12 cellular contexts compared by ENCODE assay signal in genomic region chr22:40519284-40519947, GRCh38.
DNase-seq lines count a peak whose midpoint lies in the region; ATAC-seq lines count a peak whose summit lies in the region.
"Had no signal": no experiment of that assay in that cellular context is flagged by ENCODE, and none has a peak within 500 bp of the region (broad histone marks: within the 10 kb centered on the region; RNA-seq: fewer than 3 reads in every experiment).

No MANE protein-coding gene starts in this region.

- peaks cover 21% of the 10 kb centered on the region for H3K36me3 Mint-ChIP-seq in activated CD4-positive, alpha-beta T cell treated with anti-CD3 and anti-CD28 coated beads for 36 hours (ENCODE audit: low read depth)
- H3K36me3 Mint-ChIP-seq in stimulated activated effector memory CD8-positive, alpha-beta T cell treated with anti-CD3 and anti-CD28 coated beads, Interleukin-12 subunit alpha, Interleukin-12 subunit beta, amount 100 ng/mL, for 72 hours = peaks cover 33% of the 10 kb centered on the region

- peak overlapping the region; percentile 97 for H3K27ac Mint-ChIP-seq in activated CD4-positive, alpha-beta T cell treated with anti-CD3 and anti-CD28 coated beads for 36 hours
- peak overlapping the region; percentile 43 for H3K27ac Mint-ChIP-seq in stimulated activated effector memory CD8-positive, alpha-beta T cell treated with anti-CD3 and anti-CD28 coated beads, Interleukin-12 subunit alpha, Interleukin-12 subunit beta, amount 100 ng/mL, for 72 hours

- peaks cover 2% of the 10 kb centered on the region for H3K9me3 Mint-ChIP-seq in activated CD4-positive, alpha-beta T cell treated with anti-CD3 and anti-CD28 coated beads for 36 hours (ENCODE audit: low read depth)
- no peaks in the 10 kb centered on the region for H3K9me3 Mint-ChIP-seq in stimulated activated effector memory CD8-positive, alpha-beta T cell treated with anti-CD3 and anti-CD28 coated beads, Interleukin-12 subunit alpha, Interleukin-12 subunit beta, amount 100 ng/mL, for 72 hours

- peak overlapping the region; percentile 62 for H3K4me3 Mint-ChIP-seq in activated CD4-positive, alpha-beta T cell treated with anti-CD3 and anti-CD28 coated beads for 36 hours
- peak overlapping the region; percentile 52 for H3K4me3 Mint-ChIP-seq in stimulated activated effector memory CD8-positive, alpha-beta T cell treated with anti-CD3 and anti-CD28 coated beads, Interleukin-12 subunit alpha, Interleukin-12 subunit beta, amount 100 ng/mL, for 72 hours

- CTCF ChIA-PET in activated CD4-positive, alpha-beta T cell treated with anti-CD3 and anti-CD28 coated beads for 36 hours (lab: Charles Lee) = interaction anchor here (1.1 to 1.2 kb wide), 3 partner anchors 82 to 132 kb away, joined by 3 to 6 read pairs (median 4); no protein-coding TSS in a partner anchor

- intact Hi-C loops in activated CD4-positive, alpha-beta T cell treated with anti-CD3 and anti-CD28 coated beads for 36 hours (cut with DNase I, micrococcal nuclease) = no loop called here

- POLR2A ChIA-PET in activated CD4-positive, alpha-beta T cell treated with anti-CD3 and anti-CD28 coated beads for 36 hours (lab: Charles Lee) = no interaction called here

- DNase-seq in activated CD4-positive, alpha-beta T cell treated with anti-CD3 and anti-CD28 coated beads for 36 hours = peak; percentile 19
- DNase-seq in activated CD4-positive, alpha-beta T cell treated with anti-CD3 and anti-CD28 coated beads for 48 hours = no peak
- DNase-seq in HuH-7 (ENCODE audit: low spot score) (peak; percentile 27), putamen (ENCODE audit: low spot score) (no peak), NCI-H82 treated with DMSO at 0.1 percent for 48 hours (lab: John Stamatoyannopoulos, UW; ENCODE audit: unreplicated experiment) (no peak)
- DNase-seq in central memory CD4-positive, alpha-beta T cell = peak; percentile 56
- no peak for DNase-seq in stimulated activated effector memory CD8-positive, alpha-beta T cell treated with anti-CD3 and anti-CD28 coated beads, Interleukin-12 subunit alpha, Interleukin-12 subunit beta, amount 100 ng/mL, for 72 hours (ENCODE audit: low spot score in 2 of 2)
- DNase-seq: amygdala; GF-D8; stimulated activated CD4-positive, alpha-beta T cell treated with anti-CD3 and anti-CD28 coated beads, Interleukin-15, amount 100 ng/mL, for 24 hours; testis had no signal

- peak; percentile 93 for ATAC-seq in activated CD4-positive, alpha-beta T cell treated with anti-CD3 and anti-CD28 coated beads for 36 hours
- ATAC-seq in stimulated activated effector memory CD8-positive, alpha-beta T cell treated with anti-CD3 and anti-CD28 coated beads, Interleukin-12 subunit alpha, Interleukin-12 subunit beta, amount 100 ng/mL, for 72 hours = peak; percentile 90
- ATAC-seq in HG03139 (IDR thresholded peaks at IDR 0.05; ENCODE audit: unreplicated experiment) = no peak

- no peaks in the 10 kb centered on the region for H3K27me3 Mint-ChIP-seq in activated CD4-positive, alpha-beta T cell treated with anti-CD3 and anti-CD28 coated beads for 36 hours

- H3K4me1 Mint-ChIP-seq in activated CD4-positive, alpha-beta T cell treated with anti-CD3 and anti-CD28 coated beads for 36 hours = peaks cover 38% of the 10 kb centered on the region
- H3K4me1 Mint-ChIP-seq in stimulated activated effector memory CD8-positive, alpha-beta T cell treated with anti-CD3 and anti-CD28 coated beads, Interleukin-12 subunit alpha, Interleukin-12 subunit beta, amount 100 ng/mL, for 72 hours = peaks cover 23% of the 10 kb centered on the region

Comparison
In these comparisons a context has a peak if more than half of its experiments do, and no peak if none do; other contexts are left out.
1. DNase-seq: peak in activated CD4-positive, alpha-beta T cell treated with anti-CD3 and anti-CD28 coated beads for 36 hours (single experiment), HuH-7 (single experiment) and central memory CD4-positive, alpha-beta T cell (single experiment); none in activated CD4-positive, alpha-beta T cell treated with anti-CD3 and anti-CD28 coated beads for 48 hours (single experiment), stimulated activated effector memory CD8-positive, alpha-beta T cell treated with anti-CD3 and anti-CD28 coated beads, Interleukin-12 subunit alpha, Interleukin-12 subunit beta, amount 100 ng/mL, for 72 hours (0 of 2), putamen (single experiment) and NCI-H82 treated with DMSO at 0.1 percent for 48 hours (single experiment).